In genomic region chr6:90053614-90054013, GRCh38 we compare ENCODE assay signal across 17 cellular contexts.
DNase-seq lines count a peak whose midpoint lies in the region; ATAC-seq and TF ChIP-seq lines count a peak whose summit lies in the region.
"Had no signal": no experiment of that assay in that cellular context is flagged by ENCODE, and none has a peak within 500 bp of the region (broad histone marks: within the 10 kb centered on the region; RNA-seq: fewer than 3 reads in every experiment).

No MANE protein-coding gene starts in this region.

- H3K4me1 ChIP-seq in endodermal cell (ENCODE audit: control insufficient read depth, insufficient read depth, low read length) (no peaks in the 10 kb centered on the region), gastroesophageal sphincter (no peaks in the 10 kb centered on the region)
- H3K4me1 ChIP-seq: HAP-1 had no signal

- WGBS in endodermal cell (ENCODE audit: insufficient coverage in 1 of 2, insufficient read length in 1 of 2), 2 experiments: 90 to 100% methylated on average over 2 to 5 of the region's 5 CpGs
- WGBS in gastroesophageal sphincter (ENCODE audit: low coverage in 1 of 2), 2 donors: 97 to 100% methylated on average over 3 to 4 of the region's 5 CpGs

- H3K27me3 ChIP-seq in CD4-positive, alpha-beta T cell (ENCODE audit: control insufficient read depth, insufficient read depth, low read length): no peaks in the 10 kb centered on the region
- H3K27me3 ChIP-seq in endodermal cell (ENCODE audit: control insufficient read depth, insufficient read depth, low read length, poor library complexity, severe bottlenecking): no peaks in the 10 kb centered on the region
- no peaks in the 10 kb centered on the region for H3K27me3 ChIP-seq in gastroesophageal sphincter

- H3K36me3 ChIP-seq in endodermal cell (ENCODE audit: control insufficient read depth, insufficient read depth, low read length): peaks cover 9% of the 10 kb centered on the region
- no peaks in the 10 kb centered on the region for H3K36me3 ChIP-seq in gastroesophageal sphincter
- H3K36me3 ChIP-seq: HAP-1 had no signal

- H3K9me3 ChIP-seq in CD4-positive, alpha-beta T cell (ENCODE audit: control insufficient read depth, low read length): no peaks in the 10 kb centered on the region
- H3K9me3 ChIP-seq in endodermal cell (ENCODE audit: control insufficient read depth, low read length) (peaks cover 24% of the 10 kb centered on the region), gastroesophageal sphincter (peaks cover 0 to 7% (median 0%) of the 10 kb centered on the region in 3 donors)

- peaks cover 29% of the 10 kb centered on the region for H3K9me3 Mint-ChIP-seq in activated CD8-positive, alpha-beta T cell treated with anti-CD3 and anti-CD28 coated beads for 36 hours
- H3K9me3 Mint-ChIP-seq in activated CD8-positive, alpha-beta T cell treated with anti-CD3 and anti-CD28 coated beads, Interleukin-2, amount 10 ng/mL, durations not matched to agents 7 days and 5 days (ENCODE audit: insufficient read depth): peaks cover 31% of the 10 kb centered on the region
- H3K9me3 Mint-ChIP-seq in CD4-positive, alpha-beta T cell: no peaks in the 10 kb centered on the region
- H3K9me3 Mint-ChIP-seq in activated T-helper 1 cell treated with anti-CD3 and anti-CD28 coated beads, Interleukin-12 subunit alpha, Interleukin-12 subunit beta, Interleukin-2, Interleukin-4 antibody, amounts not matched to agents 30 ng/mL and 10 ng/mL and 1 ng/mL, durations not matched to agents 14 hours and 24 hours and 36 hours: peaks cover 41% of the 10 kb centered on the region
- H3K9me3 Mint-ChIP-seq in endodermal cell: peaks cover 62% of the 10 kb centered on the region

- no peak for TF ChIP-seq EP300 in gastroesophageal sphincter (IDR thresholded peaks at IDR 0.05)

- H3K27ac Mint-ChIP-seq in activated CD8-positive, alpha-beta T cell treated with anti-CD3 and anti-CD28 coated beads for 36 hours: peak overlapping the region; percentile 71
- H3K27ac Mint-ChIP-seq in activated CD8-positive, alpha-beta T cell treated with anti-CD3 and anti-CD28 coated beads, Interleukin-2, amount 10 ng/mL, durations not matched to agents 7 days and 5 days: no peak overlapping the region
- H3K27ac Mint-ChIP-seq in CD4-positive, alpha-beta T cell: peak overlapping the region; percentile 51
- H3K27ac Mint-ChIP-seq in activated T-helper 1 cell treated with anti-CD3 and anti-CD28 coated beads, Interleukin-12 subunit alpha, Interleukin-12 subunit beta, Interleukin-2, Interleukin-4 antibody, amounts not matched to agents 30 ng/mL and 10 ng/mL and 1 ng/mL, durations not matched to agents 14 hours and 24 hours and 36 hours: peak overlapping the region; percentile 55
- no peak overlapping the region for H3K27ac Mint-ChIP-seq in endodermal cell
- H3K27ac Mint-ChIP-seq: GM23338 had no signal

- no peak for TF ChIP-seq CTCF in activated CD8-positive, alpha-beta T cell treated with anti-CD3 and anti-CD28 coated beads for 36 hours (IDR thresholded peaks at IDR 0.05)
- no peak for TF ChIP-seq CTCF in CD4-positive, alpha-beta T cell (IDR thresholded peaks at IDR 0.05)
- TF ChIP-seq CTCF in endodermal cell (conservative IDR thresholded peaks at IDR 0.05) (no peak), gastroesophageal sphincter (IDR thresholded peaks at IDR 0.05) (no peak)

- peak overlapping the region; percentile 71 for H3K4me3 ChIP-seq in endodermal cell (ENCODE audit: low read length)
- no peak overlapping the region for H3K4me3 ChIP-seq in gastroesophageal sphincter
- H3K4me3 ChIP-seq: GM23338, HAP-1 had no signal

- H3K36me3 Mint-ChIP-seq in activated CD8-positive, alpha-beta T cell treated with anti-CD3 and anti-CD28 coated beads for 36 hours (ENCODE audit: low read depth): peaks cover 80% of the 10 kb centered on the region
- H3K36me3 Mint-ChIP-seq in activated CD8-positive, alpha-beta T cell treated with anti-CD3 and anti-CD28 coated beads, Interleukin-2, amount 10 ng/mL, durations not matched to agents 7 days and 5 days (ENCODE audit: low read depth): peaks cover 77% of the 10 kb centered on the region
- H3K36me3 Mint-ChIP-seq in CD4-positive, alpha-beta T cell (ENCODE audit: low read depth): peaks cover 65% of the 10 kb centered on the region
- peaks cover 59% of the 10 kb centered on the region for H3K36me3 Mint-ChIP-seq in activated T-helper 1 cell treated with anti-CD3 and anti-CD28 coated beads, Interleukin-12 subunit alpha, Interleukin-12 subunit beta, Interleukin-2, Interleukin-4 antibody, amounts not matched to agents 30 ng/mL and 10 ng/mL and 1 ng/mL, durations not matched to agents 14 hours and 24 hours and 36 hours (ENCODE audit: low read depth)
- H3K36me3 Mint-ChIP-seq in endodermal cell (ENCODE audit: low read depth): peaks cover 28% of the 10 kb centered on the region

- POLR2A ChIA-PET in activated CD8-positive, alpha-beta T cell treated with anti-CD3 and anti-CD28 coated beads for 36 hours (lab: Charles Lee): interaction anchor here (1.6 kb wide), 1 partner anchor 8 kb away, joined by 3 read pairs; no protein-coding TSS in a partner anchor
- POLR2A ChIA-PET in activated CD8-positive, alpha-beta T cell treated with anti-CD3 and anti-CD28 coated beads, Interleukin-2, amount 10 ng/mL, durations not matched to agents 7 days and 5 days (lab: Charles Lee): no interaction called here
- POLR2A ChIA-PET in CD4-positive, alpha-beta T cell (lab: Charles Lee): no interaction called here

- H3K9ac ChIP-seq in endodermal cell (ENCODE audit: extremely low read depth, low read length, poor library complexity, severe bottlenecking): no peak overlapping the region

- H3K4me1 Mint-ChIP-seq in activated CD8-positive, alpha-beta T cell treated with anti-CD3 and anti-CD28 coated beads for 36 hours (ENCODE audit: low read depth): peaks cover 73% of the 10 kb centered on the region
- peaks cover 42% of the 10 kb centered on the region for H3K4me1 Mint-ChIP-seq in activated CD8-positive, alpha-beta T cell treated with anti-CD3 and anti-CD28 coated beads, Interleukin-2, amount 10 ng/mL, durations not matched to agents 7 days and 5 days (ENCODE audit: low read depth)
- peaks cover 44% of the 10 kb centered on the region for H3K4me1 Mint-ChIP-seq in CD4-positive, alpha-beta T cell (ENCODE audit: low read depth)
- H3K4me1 Mint-ChIP-seq in activated T-helper 1 cell treated with anti-CD3 and anti-CD28 coated beads, Interleukin-12 subunit alpha, Interleukin-12 subunit beta, Interleukin-2, Interleukin-4 antibody, amounts not matched to agents 30 ng/mL and 10 ng/mL and 1 ng/mL, durations not matched to agents 14 hours and 24 hours and 36 hours (ENCODE audit: low read depth): peaks cover 36% of the 10 kb centered on the region
- no peaks in the 10 kb centered on the region for H3K4me1 Mint-ChIP-seq in endodermal cell
- H3K4me1 Mint-ChIP-seq: GM23338 had no signal

- no peak overlapping the region for H3K27ac ChIP-seq in CD4-positive, alpha-beta T cell (ENCODE audit: low read depth, low read length)
- H3K27ac ChIP-seq in endodermal cell (ENCODE audit: low read depth, low read length): no peak overlapping the region
- no peak overlapping the region for H3K27ac ChIP-seq in gastroesophageal sphincter
- H3K27ac ChIP-seq: C4-2B had no signal

- no peak for TF ChIP-seq POLR2A in gastroesophageal sphincter (IDR thresholded peaks at IDR 0.05)

- no peak for DNase-seq in activated CD8-positive, alpha-beta T cell treated with anti-CD3 and anti-CD28 coated beads for 36 hours
- no peak for DNase-seq in activated CD8-positive, alpha-beta T cell treated with anti-CD3 and anti-CD28 coated beads, Interleukin-2, amount 10 ng/mL, durations not matched to agents 7 days and 5 days
- DNase-seq in CD4-positive, alpha-beta T cell: no peak
- no peak for DNase-seq in activated T-helper 1 cell treated with anti-CD3 and anti-CD28 coated beads, Interleukin-12 subunit alpha, Interleukin-12 subunit beta, Interleukin-2, Interleukin-4 antibody, amounts not matched to agents 30 ng/mL and 10 ng/mL and 1 ng/mL, durations not matched to agents 14 hours and 24 hours and 36 hours (ENCODE audit: low spot score)
- DNase-seq in endodermal cell: no peak
- no peak for DNase-seq in occipital lobe (lab: John Stamatoyannopoulos, UW)
- DNase-seq: IMR-90, NCI-H1105, NCI-H146, NCI-H2029 treated with DMSO at 0.1 percent for 48 hours, NCI-H345, OCI-M1 had no signal

- CTCF ChIA-PET in activated CD8-positive, alpha-beta T cell treated with anti-CD3 and anti-CD28 coated beads for 36 hours (lab: Charles Lee): interaction anchor here (1.1 kb wide), 1 partner anchor 113 kb away, joined by 3 read pairs; no protein-coding TSS in a partner anchor
- CTCF ChIA-PET in activated CD8-positive, alpha-beta T cell treated with anti-CD3 and anti-CD28 coated beads, Interleukin-2, amount 10 ng/mL, durations not matched to agents 7 days and 5 days (lab: Charles Lee): no interaction called here
- CTCF ChIA-PET in CD4-positive, alpha-beta T cell (lab: Charles Lee): no interaction called here

- ATAC-seq in activated CD8-positive, alpha-beta T cell treated with anti-CD3 and anti-CD28 coated beads for 36 hours: no peak
- no peak for ATAC-seq in activated CD8-positive, alpha-beta T cell treated with anti-CD3 and anti-CD28 coated beads, Interleukin-2, amount 10 ng/mL, durations not matched to agents 7 days and 5 days
- ATAC-seq in CD4-positive, alpha-beta T cell (ENCODE audit: poor library complexity): no peak
- ATAC-seq in gastroesophageal sphincter (no peak), HG03025 (IDR thresholded peaks at IDR 0.05; ENCODE audit: low FRiP score, unreplicated experiment) (no peak)
- ATAC-seq: GM23338 had no signal

- H3K4me3 Mint-ChIP-seq in activated CD8-positive, alpha-beta T cell treated with anti-CD3 and anti-CD28 coated beads for 36 hours: no peak overlapping the region
- no peak overlapping the region for H3K4me3 Mint-ChIP-seq in activated CD8-positive, alpha-beta T cell treated with anti-CD3 and anti-CD28 coated beads, Interleukin-2, amount 10 ng/mL, durations not matched to agents 7 days and 5 days
- H3K4me3 Mint-ChIP-seq in CD4-positive, alpha-beta T cell: no peak overlapping the region
- H3K4me3 Mint-ChIP-seq in activated T-helper 1 cell treated with anti-CD3 and anti-CD28 coated beads, Interleukin-12 subunit alpha, Interleukin-12 subunit beta, Interleukin-2, Interleukin-4 antibody, amounts not matched to agents 30 ng/mL and 10 ng/mL and 1 ng/mL, durations not matched to agents 14 hours and 24 hours and 36 hours: no peak overlapping the region
- no peak overlapping the region for H3K4me3 Mint-ChIP-seq in endodermal cell
- H3K4me3 Mint-ChIP-seq: GM23338 had no signal

- intact Hi-C loops in activated CD8-positive, alpha-beta T cell treated with anti-CD3 and anti-CD28 coated beads for 36 hours (cut with micrococcal nuclease): no loop called here
- intact Hi-C loops in CD4-positive, alpha-beta T cell (cut with DNase I, micrococcal nuclease): no loop called here
- intact Hi-C loops in activated T-helper 1 cell treated with anti-CD3 and anti-CD28 coated beads, Interleukin-12 subunit alpha, Interleukin-12 subunit beta, Interleukin-2, Interleukin-4 antibody, amounts not matched to agents 30 ng/mL and 10 ng/mL and 1 ng/mL, durations not matched to agents 14 hours and 24 hours and 36 hours (cut with micrococcal nuclease): no loop called here

- no peaks in the 10 kb centered on the region for H3K27me3 Mint-ChIP-seq in activated CD8-positive, alpha-beta T cell treated with anti-CD3 and anti-CD28 coated beads for 36 hours
- no peaks in the 10 kb centered on the region for H3K27me3 Mint-ChIP-seq in activated CD8-positive, alpha-beta T cell treated with anti-CD3 and anti-CD28 coated beads, Interleukin-2, amount 10 ng/mL, durations not matched to agents 7 days and 5 days (ENCODE audit: low read depth)
- H3K27me3 Mint-ChIP-seq in CD4-positive, alpha-beta T cell: no peaks in the 10 kb centered on the region
- no peaks in the 10 kb centered on the region for H3K27me3 Mint-ChIP-seq in activated T-helper 1 cell treated with anti-CD3 and anti-CD28 coated beads, Interleukin-12 subunit alpha, Interleukin-12 subunit beta, Interleukin-2, Interleukin-4 antibody, amounts not matched to agents 30 ng/mL and 10 ng/mL and 1 ng/mL, durations not matched to agents 14 hours and 24 hours and 36 hours (ENCODE audit: insufficient read depth)
- H3K27me3 Mint-ChIP-seq in endodermal cell (ENCODE audit: insufficient read depth): no peaks in the 10 kb centered on the region

Comparison
In these comparisons a context has a peak if more than half of its experiments do, and no peak if none do; other contexts are left out.
1. H3K27ac Mint-ChIP-seq: peak in activated CD8-positive, alpha-beta T cell treated with anti-CD3 and anti-CD28 coated beads for 36 hours (single experiment), CD4-positive, alpha-beta T cell (single experiment) and activated T-helper 1 cell treated with anti-CD3 and anti-CD28 coated beads, Interleukin-12 subunit alpha, Interleukin-12 subunit beta, Interleukin-2, Interleukin-4 antibody, amounts not matched to agents 30 ng/mL and 10 ng/mL and 1 ng/mL, durations not matched to agents 14 hours and 24 hours and 36 hours (single experiment); none in activated CD8-positive, alpha-beta T cell treated with anti-CD3 and anti-CD28 coated beads, Interleukin-2, amount 10 ng/mL, durations not matched to agents 7 days and 5 days (single experiment) and endodermal cell (single experiment).